8 cellular contexts compared by ENCODE assay signal in the genomic region with DNA sequence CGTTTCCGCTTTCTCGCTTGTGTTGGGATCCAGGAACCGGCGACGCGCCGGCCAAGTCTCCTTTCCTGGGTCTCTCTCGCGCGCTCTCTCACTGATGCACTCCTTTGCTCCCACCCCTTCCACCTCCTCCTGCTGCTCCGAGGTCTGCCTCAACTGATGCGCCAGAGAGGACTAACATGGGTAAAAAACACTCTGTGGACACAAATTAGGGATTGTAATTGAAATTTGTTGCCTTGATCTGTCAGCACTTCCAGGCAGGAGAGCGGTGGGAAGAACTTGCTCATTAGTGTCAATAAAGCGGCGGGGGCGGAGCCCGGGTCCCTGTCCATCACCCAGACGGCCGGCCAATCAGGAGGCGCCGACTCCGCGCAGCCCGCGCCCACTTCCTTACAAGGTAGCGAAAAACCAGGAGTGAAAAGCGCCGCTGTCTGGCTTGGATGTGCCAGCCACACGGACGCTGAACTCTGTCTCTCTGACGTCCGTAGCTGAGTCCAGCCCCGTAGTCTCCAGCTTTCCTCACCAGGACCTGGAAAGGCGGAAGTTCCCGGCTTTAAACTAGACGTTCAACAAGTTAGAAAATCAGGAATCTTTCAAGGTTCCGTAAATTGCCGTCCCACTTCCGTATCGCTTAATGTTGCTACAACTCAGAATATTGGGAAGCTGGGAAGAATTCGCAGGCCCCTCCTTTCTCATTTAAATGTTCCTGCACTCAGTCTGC. TPM values are rescaled to one million over a fixed set of nuclear protein-coding genes. Genes with fewer than 3 reads are reported as not detected.
DNase-seq lines count a peak whose midpoint lies in the region; ATAC-seq, FAIRE-seq and TF ChIP-seq lines count a peak whose summit lies in the region.

A gene (minus strand): TSS at position 267 of the 718 bp plus-strand sequence. CDS start 417 bp downstream, outside the sequence.

- H3K9me3 Mint-ChIP-seq in activated naive CD8-positive, alpha-beta T cell treated with anti-CD3 and anti-CD28 coated beads, Interleukin-2, amount 10 ng/mL, durations not matched to agents 7 days and 5 days, result peaks cover 11% of the 10 kb centered on the region

- H3K27me3 ChIP-seq in KMS-11 (ENCODE audit: insufficient read depth, low read depth) (no peaks in the 10 kb centered on the region), heart right ventricle (peaks cover 9 to 100% (median 95%) of the 10 kb centered on the region in 7 donors), pancreas (peaks cover 0 to 95% (median 42%) of the 10 kb centered on the region in 4 donors)

- peak within 1 kb of the TSS; percentile 74 for H3K27ac ChIP-seq in KMS-11
- H3K27ac ChIP-seq in heart right ventricle, result peak within 1 kb of the TSS; percentile 56 to 89 (median 86)
- no peak within 1 kb of the TSS for H3K27ac ChIP-seq in pancreas

- H3K4me3 Mint-ChIP-seq in activated naive CD8-positive, alpha-beta T cell treated with anti-CD3 and anti-CD28 coated beads, Interleukin-2, amount 10 ng/mL, durations not matched to agents 7 days and 5 days, result peak within 1 kb of the TSS; percentile 52

- no peaks in the 10 kb centered on the region for H4K20me1 ChIP-seq in KMS-11 (ENCODE audit: insufficient read depth)

- H3K9me3 ChIP-seq in heart right ventricle, result no peaks in the 10 kb centered on the region
- H3K9me3 ChIP-seq in pancreas, result no peaks in the 10 kb centered on the region

- peak within 1 kb of the TSS; percentile 80 for H3K9ac ChIP-seq in KMS-11

- H3K79me2 ChIP-seq in KMS-11 (ENCODE audit: insufficient read depth, low read depth), result peaks cover 26% of the 10 kb centered on the region; the same call in 1 of the 2 replicates

- no peak for TF ChIP-seq POLR2A in GM12892 (IDR thresholded peaks at IDR 0.05; ENCODE audit: low read depth, low read length)

- POLR2A ChIA-PET in activated naive CD8-positive, alpha-beta T cell treated with anti-CD3 and anti-CD28 coated beads, Interleukin-2, amount 10 ng/mL, durations not matched to agents 7 days and 5 days (lab: Charles Lee), result no interaction called here

- H3K4me1 Mint-ChIP-seq in activated naive CD8-positive, alpha-beta T cell treated with anti-CD3 and anti-CD28 coated beads, Interleukin-2, amount 10 ng/mL, durations not matched to agents 7 days and 5 days, result peaks cover 6% of the 10 kb centered on the region

- intact Hi-C loops in heart right ventricle (cut with DNase I), result loop anchor here in 4 of 10 donors (5.0 to 10.0 kb wide), 2 partner anchors 340 to 342 kb away; no protein-coding TSS in a partner anchor
- intact Hi-C loops in pancreas (cut with DNase I), result no loop called here

- WGBS in heart right ventricle, 2 donors, result 1% methylated on average over 42 of the region's 42 CpGs
- 4% methylated on average over 42 of the region's 42 CpGs for WGBS in pancreas, 2 donors

- TF ChIP-seq CTCF in KMS-11 (conservative IDR thresholded peaks at IDR 0.05; ENCODE audit: low read depth, low read length), result no peak
- no peak for TF ChIP-seq CTCF in heart right ventricle (IDR thresholded peaks at IDR 0.05)
- no peak for TF ChIP-seq CTCF in pancreas (IDR thresholded peaks at IDR 0.05)

- peaks cover 87% of the 10 kb centered on the region for H3K27me3 Mint-ChIP-seq in activated naive CD8-positive, alpha-beta T cell treated with anti-CD3 and anti-CD28 coated beads, Interleukin-2, amount 10 ng/mL, durations not matched to agents 7 days and 5 days

- H3K36me3 ChIP-seq in KMS-11 (ENCODE audit: insufficient read depth) (no peaks in the 10 kb centered on the region), heart right ventricle (no peaks in the 10 kb centered on the region), pancreas (no peaks in the 10 kb centered on the region)

- peak within 1 kb of the TSS; percentile 66 for H3K4me2 ChIP-seq in KMS-11

- peaks cover 8% of the 10 kb centered on the region for H3K36me3 Mint-ChIP-seq in activated naive CD8-positive, alpha-beta T cell treated with anti-CD3 and anti-CD28 coated beads, Interleukin-2, amount 10 ng/mL, durations not matched to agents 7 days and 5 days

- peak within 1 kb of the TSS; percentile 83 for H2AFZ ChIP-seq in KMS-11 (ENCODE audit: low read depth)

- peak; percentile 87 for DNase-seq in COR-L47 (lab: John Stamatoyannopoulos, UW)
- no peak for DNase-seq in activated naive CD8-positive, alpha-beta T cell treated with anti-CD3 and anti-CD28 coated beads, Interleukin-2, amount 10 ng/mL, durations not matched to agents 7 days and 5 days
- DNase-seq in heart right ventricle, result peak; percentile 87 to 88
- peak; percentile 42 to 83 (median 70) for DNase-seq in pancreas
- no peak for DNase-seq in GM12892 (ENCODE audit: insufficient read length)
- DNase-seq in NCI-H748 (lab: John Stamatoyannopoulos, UW; ENCODE audit: unreplicated experiment), result no peak
- no peak for DNase-seq in RPMI8226

- H3K4me3 ChIP-seq in KMS-11 (IDR thresholded peaks at IDR 0.05; ENCODE audit: insufficient read depth, low read depth, low read length) (no peak within 1 kb of the TSS), heart right ventricle (peak within 1 kb of the TSS; percentile 48 to 66 (median 58)), pancreas (peak within 1 kb of the TSS in 3 of 4 donors; percentile 0 to 41 (median 23))

- FAIRE-seq in pancreas (lab: Jason Lieb, UNC), result no peak
- no peak for FAIRE-seq in GM12892 (lab: Jason Lieb, UNC)

- H3K4me1 ChIP-seq in KMS-11 (ENCODE audit: low read depth, poor library complexity, severe bottlenecking) (peaks cover 26% of the 10 kb centered on the region), heart right ventricle (peaks cover 0 to 15% (median 5%) of the 10 kb centered on the region in 9 donors), pancreas (no peaks in the 10 kb centered on the region)

- H3K27ac Mint-ChIP-seq in activated naive CD8-positive, alpha-beta T cell treated with anti-CD3 and anti-CD28 coated beads, Interleukin-2, amount 10 ng/mL, durations not matched to agents 7 days and 5 days, result peak within 1 kb of the TSS; percentile 61

- no peak for ATAC-seq in activated naive CD8-positive, alpha-beta T cell treated with anti-CD3 and anti-CD28 coated beads, Interleukin-2, amount 10 ng/mL, durations not matched to agents 7 days and 5 days (ENCODE audit: low read depth)
- ATAC-seq in heart right ventricle, result peak; percentile 88 to 95 (median 92)
- ATAC-seq in pancreas, result peak; percentile 79 to 91 (median 86)

RNA-seq across cellular contexts. Expression of the gene that starts here (rescaled TPM):
- total RNA-seq in activated naive CD8-positive, alpha-beta T cell treated with anti-CD3 and anti-CD28 coated beads, Interleukin-2, amount 10 ng/mL, durations not matched to agents 7 days and 5 days, result not detected
- total RNA-seq in heart right ventricle (1 to 10 TPM; 1.7 to 9.1 (median 2.8) TPM), pancreas (under 1 TPM in 5 of 6 donors, not detected in 1; 0.08 to 0.84 (median 0.34) TPM)
- polyA plus RNA-seq in heart right ventricle (1 to 10 TPM; 2.3 to 5.0 TPM), pancreas (under 1 TPM; 0.63 to 0.80 TPM)
- polyA plus RNA-seq in GM12892 (2012; ENCODE audit: missing spikeins), result not detected

Comparison
In these comparisons a context has a peak if more than half of its experiments do, and no peak if none do; other contexts are left out.
1. Peak in DNase-seq, ATAC-seq and H3K4me3 ChIP-seq in pancreas; RNA of the gene not detected or under 1 TPM.
2. DNase-seq: peak in COR-L47 (single experiment) and heart right ventricle (2 of 2); none in activated naive CD8-positive, alpha-beta T cell treated with anti-CD3 and anti-CD28 coated beads, Interleukin-2, amount 10 ng/mL, durations not matched to agents 7 days and 5 days (single experiment), GM12892 (single experiment), NCI-H748 (single experiment) and RPMI8226 (single experiment).
3. H3K27ac ChIP-seq: peak in KMS-11 (single experiment) and heart right ventricle (10 of 10); none in pancreas (0 of 4).